In the genomic region with DNA sequence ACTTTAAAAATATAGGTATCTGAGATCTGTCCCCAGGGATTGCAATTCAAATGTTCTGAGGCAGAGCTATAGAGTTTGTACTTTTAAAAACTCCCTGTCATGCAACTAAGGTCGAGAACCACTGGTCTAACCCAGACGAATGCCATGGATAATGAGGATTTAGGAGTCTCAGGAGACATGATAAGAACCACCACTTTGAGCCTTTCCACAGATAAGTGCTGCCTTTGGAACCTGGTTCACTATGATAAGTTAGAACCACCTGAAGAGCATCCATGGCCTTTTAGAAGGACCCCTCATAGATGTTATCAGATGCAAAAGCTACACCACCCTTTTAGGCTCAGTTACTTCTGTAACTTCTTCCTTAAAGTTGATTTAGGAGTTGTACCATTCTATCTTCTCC, we compare ENCODE assay signal across 33 cellular contexts.
"Had no signal": no experiment of that assay in that cellular context is flagged by ENCODE, and none has a peak within 500 bp of the region (broad histone marks: within the 10 kb centered on the region; RNA-seq: fewer than 3 reads in every experiment).

No MANE protein-coding gene starts in this region.

- FAIRE-seq: astrocyte, TTC549 had no signal

- H3K4me1 ChIP-seq: adrenal gland, body of pancreas, breast epithelium had no signal

- H3K9me3 ChIP-seq: adrenal gland, body of pancreas, breast epithelium had no signal

- H3K27me3 ChIP-seq: adrenal gland, body of pancreas, brain microvascular endothelial cell had no signal

- ATAC-seq: activated CD8-positive, alpha-beta T cell treated with anti-CD3 and anti-CD28 coated beads for 36 hours; activated naive CD4-positive, alpha-beta T cell treated with anti-CD3 and anti-CD28 coated beads, Interleukin-2, amount 50 U/mL, for 72 hours; activated T-cell treated with anti-CD3 and anti-CD28 coated beads, Interleukin-2, amount 50 U/mL, for 4 hours; activated T-cell treated with anti-CD3 and anti-CD28 coated beads, Interleukin-2, amount 50 U/mL, for 72 hours; activated T-helper 17 cell treated with anti-CD3 and anti-CD28 coated beads, Interleukin-2, amount 50 U/mL, for 72 hours; body of pancreas had no signal

- DNase-seq: activated B cell treated with CpG ODN at 0.5 μM for 24 hours; activated CD4-positive, alpha-beta memory T cell treated with anti-CD3 and anti-CD28 coated beads for 36 hours; activated CD4-positive, alpha-beta T cell treated with anti-CD3 and anti-CD28 coated beads for 4 hours; activated CD4-positive, alpha-beta T cell treated with anti-CD3 and anti-CD28 coated beads, Interleukin-2, amount 10 ng/mL, durations not matched to agents 24 days and 14 days; activated CD4-positive, alpha-beta T cell treated with anti-CD3 and anti-CD28 coated beads, Interleukin-2, amount 50 U/mL, for 1 hour; activated CD4-positive, alpha-beta T cell treated with anti-CD3 and anti-CD28 coated beads, Interleukin-2, amount 50 U/mL, for 4 hours; activated CD4-positive, CD25-positive, alpha-beta regulatory T cell treated with anti-CD3 and anti-CD28 coated beads, Interleukin-2, amount 50 U/mL, for 72 hours; activated CD8-positive, alpha-beta memory T cell treated with anti-CD3 and anti-CD28 coated beads, Interleukin-2, amount 50 U/mL, for 4 hours; activated CD8-positive, alpha-beta T cell treated with anti-CD3 and anti-CD28 coated beads for 36 hours; activated effector memory CD4-positive, alpha-beta T cell treated with anti-CD3 and anti-CD28 coated beads, Interleukin-2, amount 50 U/mL, for 16 hours; activated gamma-delta T cell treated with Interleukin-2 at 50 U/mL for 16 hours; activated naive CD4-positive, alpha-beta T cell; activated naive CD4-positive, alpha-beta T cell treated with anti-CD3 and anti-CD28 coated beads for 36 hours; activated naive CD4-positive, alpha-beta T cell treated with anti-CD3 and anti-CD28 coated beads, Interleukin-2, amount 50 U/mL, for 16 hours; activated naive CD8-positive, alpha-beta T cell treated with anti-CD3 and anti-CD28 coated beads for 36 hours; activated T-cell treated with anti-CD3 and anti-CD28 coated beads for 4 hours; activated T-cell treated with anti-CD3 and anti-CD28 coated beads, Interleukin-2, amount 50 U/mL, for 1 hour; activated T-cell treated with anti-CD3 and anti-CD28 coated beads, Interleukin-2, amount 50 U/mL, for 4 hours; activated T-cell treated with anti-CD3 and anti-CD28 coated beads, Interleukin-2, amount 50 U/mL, for 72 hours; adrenal gland; amniotic stem cell; aorta; body of pancreas; brain microvascular endothelial cell; cerebellar nuclear complex; T-helper 2 cell; T-helper 9 cell had no signal

- H3K36me3 ChIP-seq: adrenal gland, brain microvascular endothelial cell, breast epithelium had no signal

- H3K4me3 ChIP-seq: adrenal gland, body of pancreas, breast epithelium had no signal

- H3K27ac ChIP-seq: adrenal gland, body of pancreas, brain microvascular endothelial cell, breast epithelium, VCaP had no signal
